In the genomic region with DNA sequence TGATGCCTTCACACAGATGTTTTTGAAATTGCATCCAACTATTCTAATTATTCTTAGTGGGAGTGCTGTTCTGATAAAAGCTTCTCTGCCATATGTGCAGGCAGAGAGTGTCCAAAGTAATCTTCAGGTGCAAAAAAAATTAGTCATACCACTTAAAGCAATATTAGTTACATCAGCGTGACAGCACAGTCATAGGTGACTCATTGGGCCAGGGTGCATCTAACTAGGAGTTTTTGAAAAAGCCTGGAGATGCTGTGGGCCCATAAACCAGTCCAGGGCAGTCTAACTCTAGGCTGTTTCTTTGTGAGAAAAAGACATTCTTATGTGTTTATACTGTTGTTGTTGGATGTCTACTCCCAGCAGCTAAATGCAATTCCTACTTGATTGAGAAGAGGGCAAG, we compare ENCODE assay signal across 14 cellular contexts. TPM values are rescaled to one million over a fixed set of nuclear protein-coding genes. Genes with fewer than 3 reads are reported as not detected.
DNase-seq lines count a peak whose midpoint lies in the region; ATAC-seq and TF ChIP-seq lines count a peak whose summit lies in the region.
"Had no signal": no experiment of that assay in that cellular context is flagged by ENCODE, and none has a peak within 500 bp of the region (broad histone marks: within the 10 kb centered on the region; RNA-seq: fewer than 3 reads in every experiment).

No MANE protein-coding gene starts in this region.

- peak; percentile 59 for DNase-seq in BJ (ENCODE audit: low read depth)
- peak; percentile 93 for DNase-seq in M059J (ENCODE audit: low read depth)
- DNase-seq in dedifferentiated amniotic fluid mesenchymal stem cell (ENCODE audit: extremely low spot score) = peak; percentile 50
- DNase-seq in myocyte (ENCODE audit: low read depth) = peak; percentile 2
- no peak for DNase-seq in RPMI8226
- no peak for DNase-seq in NCI-H2171 treated with DMSO at 0.1 percent for 48 hours (lab: John Stamatoyannopoulos, UW)
- DNase-seq: activated CD4-positive, alpha-beta T cell treated with anti-CD3 and anti-CD28 coated beads, Interleukin-2, amount 50 U/mL, for 48 hours; CD4-positive, CD25-positive, alpha-beta regulatory T cell; NCI-H748 treated with DMSO at 0.1 percent for 48 hours; stimulated activated CD4-positive, alpha-beta T cell treated with anti-CD3 and anti-CD28 coated beads, Interleukin-1b, Interleukin-23, amount 100 ng/mL, for 48 hours; T-cell had no signal

- POLR2A ChIA-PET in BJ (lab: Charles Lee) = no interaction called here

- H3K27me3 ChIP-seq in BJ (ENCODE audit: control insufficient read depth, insufficient read depth, low read length) = no peaks in the 10 kb centered on the region

- H3K4me3 ChIP-seq in BJ (ENCODE audit: low read depth, low read length) = no peak overlapping the region

- no peak for TF ChIP-seq CTCF in BJ (IDR thresholded peaks at IDR 0.05; ENCODE audit: insufficient read depth, low read depth, low read length)

- CTCF ChIA-PET in BJ (lab: Yijun Ruan, JAX) = no interaction called here

- ATAC-seq in HG02642 (IDR thresholded peaks at IDR 0.05; ENCODE audit: poor library complexity, unreplicated experiment) = no peak
- no peak for ATAC-seq in GM18517 (IDR thresholded peaks at IDR 0.05; ENCODE audit: unreplicated experiment)
- ATAC-seq: natural killer cell treated with Interleukin-12 subunit alpha and Interleukin-12 subunit beta and Interleukin-15 and Interleukin-18, amount 100 ng/mL, for 72 hours; T-cell had no signal

- H3K36me3 ChIP-seq in BJ (ENCODE audit: control insufficient read depth, insufficient read depth, low read length) = no peaks in the 10 kb centered on the region

RNA-seq across cellular contexts. Expression of a gene that starts 33.0 kb away (rescaled TPM):
- polyA plus RNA-seq in BJ (2011; rRNA removed) = 0.05 TPM in 1 of 2 replicates, not detected in the other
- not detected in 2 replicates for polyA minus RNA-seq in BJ (2011; rRNA and poly(A)+ RNA removed)
- total RNA-seq in M059J (2014; rRNA removed; shearing (Covaris generic)) = 0.17 and 1.6 TPM in 2 replicates
- not detected in 2 replicates for total RNA-seq in myocyte
- polyA plus RNA-seq in myocyte (2012) = not detected
- total RNA-seq: CD4-positive, CD25-positive, alpha-beta regulatory T cell; natural killer cell treated with Interleukin-12 subunit alpha and Interleukin-12 subunit beta and Interleukin-15 and Interleukin-18, amount 100 ng/mL, for 72 hours had no signal
- polyA plus RNA-seq: CD4-positive, CD25-positive, alpha-beta regulatory T cell had no signal

Comparison
In these comparisons a context has a peak if more than half of its experiments do, and no peak if none do; other contexts are left out.
1. DNase-seq: peak in BJ (single experiment), M059J (single experiment), dedifferentiated amniotic fluid mesenchymal stem cell (single experiment) and myocyte (single experiment); none in RPMI8226 (single experiment) and NCI-H2171 treated with DMSO at 0.1 percent for 48 hours (single experiment).